In genomic region chr2:9336209-9336533, GRCh38 we compare ENCODE assay signal across 8 cellular contexts.
DNase-seq lines count a peak whose midpoint lies in the region; ATAC-seq and TF ChIP-seq lines count a peak whose summit lies in the region.

No MANE protein-coding gene starts in this region.

- H3K4me1 ChIP-seq in testis (no peaks in the 10 kb centered on the region), adrenal gland (replicated peaks in 1 of 2) (no peaks in the 10 kb centered on the region)

- peaks cover 35% of the 10 kb centered on the region for H3K36me3 Mint-ChIP-seq in type B pancreatic cell

- H3K27me3 ChIP-seq in testis (no peaks in the 10 kb centered on the region), adrenal gland (no peaks in the 10 kb centered on the region)

- H3K27ac ChIP-seq in testis: no peak overlapping the region
- H3K27ac ChIP-seq in adrenal gland: no peak overlapping the region

- DNase-seq in CD1c-positive myeloid dendritic cell (ENCODE audit: extremely low spot score): peak; percentile 78
- DNase-seq in NCI-H446 treated with DMSO at 0.1 percent for 48 hours (lab: John Stamatoyannopoulos, UW): peak; percentile 62
- peak; percentile 40 for DNase-seq in dermis blood vessel endothelial cell
- DNase-seq in type B pancreatic cell (ENCODE audit: extremely low spot score, unreplicated experiment): no peak
- DNase-seq in testis: no peak
- DNase-seq in inferior parietal cortex (ENCODE audit: extremely low spot score): no peak
- no peak for DNase-seq in adrenal gland

- H3K9me3 ChIP-seq in testis (no peaks in the 10 kb centered on the region), adrenal gland (replicated peaks in 1 of 3) (no peaks in the 10 kb centered on the region)

- no peaks in the 10 kb centered on the region for H3K9me3 Mint-ChIP-seq in type B pancreatic cell

- TF ChIP-seq POLR2A in testis (IDR thresholded peaks at IDR 0.05): no peak
- no peak for TF ChIP-seq POLR2A in adrenal gland (IDR thresholded peaks at IDR 0.05)

- H3K4me3 ChIP-seq in testis (no peak overlapping the region), adrenal gland (no peak overlapping the region)

- TF ChIP-seq CTCF in type B pancreatic cell (conservative IDR thresholded peaks at IDR 0.05) (no peak), testis (IDR thresholded peaks at IDR 0.05) (no peak), adrenal gland (IDR thresholded peaks at IDR 0.05) (no peak)

- H3K27ac Mint-ChIP-seq in type B pancreatic cell: peak overlapping the region; percentile 80

- intact Hi-C loops in testis (cut with DNase I; ENCODE audit: low total_unique reads): no loop called here
- intact Hi-C loops in adrenal gland (cut with DNase I): loop anchor here (10.0 kb wide), 1 partner anchor 131 kb away; the partner anchor contains the start of gene ASAP2 (in 2 of the 2)

- no peak overlapping the region for H3K4me3 Mint-ChIP-seq in type B pancreatic cell

- H3K36me3 ChIP-seq in testis (ENCODE audit: low read depth, missing control alignments) (no peaks in the 10 kb centered on the region), adrenal gland (replicated peaks in 1 of 2) (no peaks in the 10 kb centered on the region)

- ATAC-seq in GM21360 (IDR thresholded peaks at IDR 0.05; ENCODE audit: unreplicated experiment): peak; percentile 68

- peaks cover 52% of the 10 kb centered on the region for H3K4me1 Mint-ChIP-seq in type B pancreatic cell (ENCODE audit: unreplicated experiment)

- 74 to 100% methylated on average over 2 of the region's 2 CpGs for WGBS in testis, 2 donors
- 72 to 81% (median 74%) methylated on average over 2 of the region's 2 CpGs for WGBS in adrenal gland, 4 donors

- H3K27me3 Mint-ChIP-seq in type B pancreatic cell: no peaks in the 10 kb centered on the region

Comparison
In these comparisons a context has a peak if more than half of its experiments do, and no peak if none do; other contexts are left out.
1. DNase-seq: peak in CD1c-positive myeloid dendritic cell (single experiment), NCI-H446 treated with DMSO at 0.1 percent for 48 hours (single experiment) and dermis blood vessel endothelial cell (single experiment); none in type B pancreatic cell (single experiment), testis (single experiment), inferior parietal cortex (single experiment) and adrenal gland (0 of 7).